In the genomic region with DNA sequence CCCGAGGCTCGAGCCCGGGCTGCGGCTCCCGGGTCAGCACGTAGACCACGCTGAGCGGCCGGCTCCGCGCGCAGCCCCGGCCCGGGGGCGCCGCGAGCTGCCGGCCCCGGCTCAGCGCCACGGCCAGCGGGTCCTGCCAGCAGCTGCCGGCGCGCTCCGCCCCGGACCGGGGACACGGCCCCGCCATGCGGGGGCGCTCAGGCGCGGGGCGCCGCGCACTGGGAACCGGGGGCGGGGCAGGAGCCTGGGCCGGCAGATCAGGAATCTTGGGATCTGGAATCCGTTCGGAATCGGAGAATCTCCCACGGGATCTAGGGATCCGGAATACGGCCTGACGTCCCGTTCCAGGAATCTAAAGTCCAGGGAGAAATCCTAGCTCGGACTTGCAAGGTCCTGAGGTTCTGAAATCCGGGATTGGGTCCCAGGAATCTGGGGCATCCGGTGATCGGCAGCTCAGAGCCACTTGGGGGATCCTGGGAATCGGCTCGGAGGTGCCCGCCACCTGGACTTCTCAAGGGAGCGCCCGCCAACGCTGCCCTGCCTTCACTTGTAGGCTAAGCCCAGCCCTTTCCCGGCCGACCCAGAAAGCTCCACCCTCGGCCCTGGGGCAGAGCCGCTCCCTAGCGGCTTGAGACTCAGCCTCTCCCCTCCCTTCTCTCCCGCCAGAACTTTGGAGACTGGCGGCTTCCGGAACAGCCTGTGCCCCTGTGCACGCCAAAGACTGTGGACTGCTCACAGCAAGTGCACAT, we compare ENCODE assay signal across 9 cellular contexts. TPM values are rescaled to one million over a fixed set of nuclear protein-coding genes. Genes with fewer than 3 reads are reported as not detected.
DNase-seq lines count a peak whose midpoint lies in the region; ATAC-seq, FAIRE-seq and TF ChIP-seq lines count a peak whose summit lies in the region.
"Had no signal": no experiment of that assay in that cellular context is flagged by ENCODE, and none has a peak within 500 bp of the region (broad histone marks: within the 10 kb centered on the region; RNA-seq: fewer than 3 reads in every experiment).

A gene with protein sequence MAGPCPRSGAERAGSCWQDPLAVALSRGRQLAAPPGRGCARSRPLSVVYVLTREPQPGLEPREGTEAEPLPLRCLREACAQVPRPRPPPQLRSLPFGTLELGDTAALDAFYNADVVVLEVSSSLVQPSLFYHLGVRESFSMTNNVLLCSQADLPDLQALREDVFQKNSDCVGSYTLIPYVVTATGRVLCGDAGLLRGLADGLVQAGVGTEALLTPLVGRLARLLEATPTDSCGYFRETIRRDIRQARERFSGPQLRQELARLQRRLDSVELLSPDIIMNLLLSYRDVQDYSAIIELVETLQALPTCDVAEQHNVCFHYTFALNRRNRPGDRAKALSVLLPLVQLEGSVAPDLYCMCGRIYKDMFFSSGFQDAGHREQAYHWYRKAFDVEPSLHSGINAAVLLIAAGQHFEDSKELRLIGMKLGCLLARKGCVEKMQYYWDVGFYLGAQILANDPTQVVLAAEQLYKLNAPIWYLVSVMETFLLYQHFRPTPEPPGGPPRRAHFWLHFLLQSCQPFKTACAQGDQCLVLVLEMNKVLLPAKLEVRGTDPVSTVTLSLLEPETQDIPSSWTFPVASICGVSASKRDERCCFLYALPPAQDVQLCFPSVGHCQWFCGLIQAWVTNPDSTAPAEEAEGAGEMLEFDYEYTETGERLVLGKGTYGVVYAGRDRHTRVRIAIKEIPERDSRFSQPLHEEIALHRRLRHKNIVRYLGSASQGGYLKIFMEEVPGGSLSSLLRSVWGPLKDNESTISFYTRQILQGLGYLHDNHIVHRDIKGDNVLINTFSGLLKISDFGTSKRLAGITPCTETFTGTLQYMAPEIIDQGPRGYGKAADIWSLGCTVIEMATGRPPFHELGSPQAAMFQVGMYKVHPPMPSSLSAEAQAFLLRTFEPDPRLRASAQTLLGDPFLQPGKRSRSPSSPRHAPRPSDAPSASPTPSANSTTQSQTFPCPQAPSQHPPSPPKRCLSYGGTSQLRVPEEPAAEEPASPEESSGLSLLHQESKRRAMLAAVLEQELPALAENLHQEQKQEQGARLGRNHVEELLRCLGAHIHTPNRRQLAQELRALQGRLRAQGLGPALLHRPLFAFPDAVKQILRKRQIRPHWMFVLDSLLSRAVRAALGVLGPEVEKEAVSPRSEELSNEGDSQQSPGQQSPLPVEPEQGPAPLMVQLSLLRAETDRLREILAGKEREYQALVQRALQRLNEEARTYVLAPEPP (N-terminal part only) (minus strand): TSS at position 551 of the 749 bp plus-strand sequence. CDS start 364 bp downstream, at position 187.

- TF ChIP-seq CTCF in SU-DHL-6 (IDR thresholded peaks at IDR 0.05; ENCODE audit: insufficient read depth, low read length, poor library complexity, severe bottlenecking) (peak; percentile 24), bronchial epithelial cell (IDR thresholded peaks at IDR 0.05; ENCODE audit: insufficient read depth, low read length, severe bottlenecking) (peak; percentile 50), retinal pigment epithelial cell (conservative IDR thresholded peaks at IDR 0.05; ENCODE audit: low read depth, low read length) (peak; percentile 35)

- peak within 1 kb of the TSS; percentile 82 to 93 (median 90) for H3K4me3 Mint-ChIP-seq in CD4-positive, CD25-positive, alpha-beta regulatory T cell

- H3K79me2 ChIP-seq in SU-DHL-6 (ENCODE audit: insufficient read depth, low read length): no peaks in the 10 kb centered on the region

- no peaks in the 10 kb centered on the region for H3K9me3 Mint-ChIP-seq in CD4-positive, CD25-positive, alpha-beta regulatory T cell

- H3K9ac ChIP-seq in SU-DHL-6 (ENCODE audit: low read length) (peak within 1 kb of the TSS; percentile 55), iPS-18a (ENCODE audit: low read length) (peak within 1 kb of the TSS; percentile 47)

- no peak within 1 kb of the TSS for H3K4me3 ChIP-seq in CD4-positive, CD25-positive, alpha-beta regulatory T cell (ENCODE audit: low read depth, low read length)
- H3K4me3 ChIP-seq in SU-DHL-6 (ENCODE audit: insufficient read depth, low read length, poor library complexity, severe bottlenecking): peak within 1 kb of the TSS; percentile 67
- peak within 1 kb of the TSS; percentile 75 for H3K4me3 ChIP-seq in bronchial epithelial cell (ENCODE audit: low read depth, low read length)
- peak within 1 kb of the TSS; percentile 78 for H3K4me3 ChIP-seq in iPS-18a (ENCODE audit: low read length)
- peak within 1 kb of the TSS; percentile 66 for H3K4me3 ChIP-seq in retinal pigment epithelial cell (ENCODE audit: low read length)

- no peaks in the 10 kb centered on the region for H3K9me3 ChIP-seq in CD4-positive, CD25-positive, alpha-beta regulatory T cell (ENCODE audit: control insufficient read depth in 2 of 2, low read length in 2 of 2)
- H3K9me3 ChIP-seq in SU-DHL-6 (ENCODE audit: insufficient read depth, low read length) (no peaks in the 10 kb centered on the region), iPS-18a (ENCODE audit: control insufficient read depth, low read depth, low read length) (no peaks in the 10 kb centered on the region)

- H3K27ac ChIP-seq in CD4-positive, CD25-positive, alpha-beta regulatory T cell (ENCODE audit: insufficient read depth, low read length, poor library complexity, severe bottlenecking): peak within 1 kb of the TSS; percentile 33
- H3K27ac ChIP-seq in SU-DHL-6 (ENCODE audit: low read depth, low read length) (no peak within 1 kb of the TSS), iPS-18a (ENCODE audit: low read length) (no peak within 1 kb of the TSS)

- H3K27me3 Mint-ChIP-seq in CD4-positive, CD25-positive, alpha-beta regulatory T cell: peaks cover 10% of the 10 kb centered on the region

- H4K20me1 ChIP-seq in SU-DHL-6 (ENCODE audit: low read depth, low read length): no peaks in the 10 kb centered on the region

- no peaks in the 10 kb centered on the region for H3K9me2 ChIP-seq in SU-DHL-6 (replicated peaks; ENCODE audit: insufficient read depth, low read length)

- H3K4me1 Mint-ChIP-seq in CD4-positive, CD25-positive, alpha-beta regulatory T cell: peaks cover 0 to 41% (median 3%) of the 10 kb centered on the region in 4 donors

- no peak for FAIRE-seq in bronchial epithelial cell (lab: Jason Lieb, UNC)
- FAIRE-seq: TTC549 had no signal

- H3K27ac Mint-ChIP-seq in CD4-positive, CD25-positive, alpha-beta regulatory T cell: peak within 1 kb of the TSS in 1 of 3 donors; percentile 32

- peak in 1 of 3 donors; percentile 49 for DNase-seq in CD4-positive, CD25-positive, alpha-beta regulatory T cell
- DNase-seq in MV-4-11 (lab: John Stamatoyannopoulos, UW) (peak; percentile 68), bronchial epithelial cell (ENCODE audit: low read depth) (peak; percentile 86), retinal pigment epithelial cell (ENCODE audit: low read depth) (peak; percentile 17)

- H2AFZ ChIP-seq in SU-DHL-6 (ENCODE audit: low read depth, low read length, severe bottlenecking): peak within 1 kb of the TSS; percentile 72

- H3K27me3 ChIP-seq in CD4-positive, CD25-positive, alpha-beta regulatory T cell (ENCODE audit: control insufficient read depth, insufficient read depth, low read length): no peaks in the 10 kb centered on the region
- H3K27me3 ChIP-seq in SU-DHL-6 (ENCODE audit: low read length) (no peaks in the 10 kb centered on the region), bronchial epithelial cell (ENCODE audit: control insufficient read depth, insufficient read depth, low read length) (no peaks in the 10 kb centered on the region), iPS-18a (ENCODE audit: control insufficient read depth, insufficient read depth, low read length) (peaks cover 14% of the 10 kb centered on the region)

- H3F3A ChIP-seq in SU-DHL-6 (ENCODE audit: insufficient read depth): peaks cover 4% of the 10 kb centered on the region; the same call in 1 of the 2 replicates

- H3K36me3 Mint-ChIP-seq in CD4-positive, CD25-positive, alpha-beta regulatory T cell: no peaks in the 10 kb centered on the region

- peaks cover 22% of the 10 kb centered on the region for H3K4me1 ChIP-seq in CD4-positive, CD25-positive, alpha-beta regulatory T cell (ENCODE audit: control insufficient read depth, insufficient read depth, low read length, poor library complexity, severe bottlenecking)
- H3K4me1 ChIP-seq in iPS-18a (ENCODE audit: control insufficient read depth, low read depth, low read length): peaks cover 14% of the 10 kb centered on the region

- peak; percentile 23 to 26 for ATAC-seq in CD4-positive, CD25-positive, alpha-beta regulatory T cell (ENCODE audit: low read depth in 2 of 2)
- peak; percentile 34 for ATAC-seq in GM21447 (IDR thresholded peaks at IDR 0.05; ENCODE audit: unreplicated experiment)
- ATAC-seq in HG02588 (IDR thresholded peaks at IDR 0.05; ENCODE audit: unreplicated experiment): no peak

- H3K36me3 ChIP-seq in CD4-positive, CD25-positive, alpha-beta regulatory T cell (ENCODE audit: control insufficient read depth, insufficient read depth, low read length): no peaks in the 10 kb centered on the region
- no peaks in the 10 kb centered on the region for H3K36me3 ChIP-seq in SU-DHL-6 (ENCODE audit: low read length)
- H3K36me3 ChIP-seq in bronchial epithelial cell (ENCODE audit: control insufficient read depth, insufficient read depth, low read length): peaks cover 30% of the 10 kb centered on the region
- no peaks in the 10 kb centered on the region for H3K36me3 ChIP-seq in iPS-18a (ENCODE audit: control insufficient read depth, low read depth, low read length)

- peak within 1 kb of the TSS; percentile 92 for H3K4me2 ChIP-seq in SU-DHL-6 (ENCODE audit: low read depth, low read length, poor library complexity, severe bottlenecking)

RNA-seq across cellular contexts. Expression of the gene that starts here (rescaled TPM):
- total RNA-seq in CD4-positive, CD25-positive, alpha-beta regulatory T cell: 4.5 TPM
- 1 to 10 TPM; 3.8 to 8.3 (median 6.2) TPM for polyA plus RNA-seq in CD4-positive, CD25-positive, alpha-beta regulatory T cell
- total RNA-seq in bronchial epithelial cell: 12.1 and 17.2 TPM in 2 replicates
